In the genomic region with DNA sequence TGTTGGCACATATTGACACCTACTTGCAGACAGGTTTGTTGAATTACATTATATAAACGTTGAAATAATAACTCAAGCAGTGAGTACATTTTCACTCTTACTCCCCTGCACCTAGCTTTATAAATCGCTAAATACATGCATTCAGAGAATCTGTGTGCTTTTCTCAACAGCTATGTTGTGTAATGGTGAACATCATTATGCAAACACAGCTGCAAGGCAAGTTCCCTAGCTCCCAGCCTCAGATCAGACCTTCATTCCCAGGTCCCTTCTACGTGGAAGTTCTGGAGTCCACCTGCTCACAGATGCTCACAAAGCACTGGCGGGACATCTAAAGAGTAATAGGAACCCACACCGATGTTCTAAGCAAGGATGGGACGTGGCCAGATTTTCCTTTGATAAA, we compare ENCODE assay signal across 26 cellular contexts.
"Had no signal": no experiment of that assay in that cellular context is flagged by ENCODE, and none has a peak within 500 bp of the region (broad histone marks: within the 10 kb centered on the region; RNA-seq: fewer than 3 reads in every experiment).

No MANE protein-coding gene starts in this region.

- H3K27me3 Mint-ChIP-seq: effector memory CD8-positive, alpha-beta T cell had no signal

- H3K9me3 ChIP-seq: gastrocnemius medialis had no signal

- H3K4me3 ChIP-seq: coronary artery, esophagus squamous epithelium, gastrocnemius medialis, heart right ventricle, left lung, lower lobe of right lung, mucosa of descending colon had no signal

- DNase-seq: effector CD8-positive, alpha-beta T cell; effector memory CD8-positive, alpha-beta T cell; endodermal cell; erythroblast; esophagus squamous epithelium; foreskin fibroblast; foreskin melanocyte; gastrocnemius medialis; glutamatergic neuron; heart right ventricle; hippocampal formation; left cardiac atrium; left lung; left ventricle myocardium superior; lower lobe of right lung; mesenchymal stem cell; mucosa of descending colon; naive B cell had no signal

- H3K4me3 Mint-ChIP-seq: effector memory CD8-positive, alpha-beta T cell; endodermal cell; mesothelial cell of epicardium had no signal

- H3K36me3 ChIP-seq: esophagus squamous epithelium, gastrocnemius medialis, heart right ventricle, left lung, lower lobe of right lung had no signal

- H3K27me3 ChIP-seq: esophagus squamous epithelium, gastrocnemius medialis, left lung had no signal

- H3K27ac ChIP-seq: coronary artery, epithelial cell of prostate, esophagus squamous epithelium, gastrocnemius medialis, heart right ventricle, left lung, lower lobe of right lung had no signal

- ATAC-seq: effector memory CD8-positive, alpha-beta T cell; esophagus mucosa; gastrocnemius medialis; heart right ventricle; left cardiac atrium; left lung; left ventricle myocardium superior; lower lobe of right lung; mucosa of descending colon had no signal

- H3K27ac Mint-ChIP-seq: effector memory CD8-positive, alpha-beta T cell; endodermal cell; mesothelial cell of epicardium; naive B cell had no signal

- H3K4me1 Mint-ChIP-seq: endodermal cell, mesothelial cell of epicardium, naive B cell had no signal

- H3K4me1 ChIP-seq: esophagus squamous epithelium, gastrocnemius medialis, heart right ventricle, left lung, lower lobe of right lung had no signal

- FAIRE-seq: colon, endometrium, islet of Langerhans, keratinocyte had no signal
